ENCODE assay signal across 7 cellular contexts in the genomic region with DNA sequence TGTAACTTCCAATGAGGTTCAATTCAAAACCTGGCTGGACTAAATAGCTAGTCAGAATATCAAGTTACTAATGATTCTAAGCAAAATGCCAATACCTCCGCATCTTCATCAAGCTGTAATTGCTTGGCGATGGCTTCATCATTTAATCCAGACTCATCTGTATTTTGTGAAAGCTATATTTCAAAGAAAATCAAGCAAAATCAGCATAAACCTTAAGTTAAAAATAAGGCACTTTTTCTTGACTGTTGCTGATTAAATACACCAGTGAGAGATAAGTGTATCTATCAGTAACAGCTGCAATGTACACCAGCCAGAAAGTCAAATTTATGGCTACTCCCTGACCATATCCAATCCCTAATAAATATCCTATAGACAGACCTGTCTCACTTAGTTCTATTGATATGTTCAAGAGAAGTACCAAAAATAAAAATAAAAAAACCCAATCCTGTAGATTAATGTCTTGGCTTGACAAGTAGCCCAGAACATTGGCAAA.
"Had no signal": no experiment of that assay in that cellular context is flagged by ENCODE, and none has a peak within 500 bp of the region (broad histone marks: within the 10 kb centered on the region; RNA-seq: fewer than 3 reads in every experiment).

No MANE protein-coding gene starts in this region.

- FAIRE-seq: H54, HTR-8/SVneo had no signal

- H3K9ac ChIP-seq: GM23248 had no signal

- DNase-seq: GM23248, GOT3, H9, HCEC 1CT, KG1 had no signal

- H2AFZ ChIP-seq: GM23248 had no signal

- H3K4me3 ChIP-seq: GM23248 had no signal

- H3K27ac ChIP-seq: GM23248 had no signal
